ENCODE assay signal across 20 cellular contexts in the genomic region with DNA sequence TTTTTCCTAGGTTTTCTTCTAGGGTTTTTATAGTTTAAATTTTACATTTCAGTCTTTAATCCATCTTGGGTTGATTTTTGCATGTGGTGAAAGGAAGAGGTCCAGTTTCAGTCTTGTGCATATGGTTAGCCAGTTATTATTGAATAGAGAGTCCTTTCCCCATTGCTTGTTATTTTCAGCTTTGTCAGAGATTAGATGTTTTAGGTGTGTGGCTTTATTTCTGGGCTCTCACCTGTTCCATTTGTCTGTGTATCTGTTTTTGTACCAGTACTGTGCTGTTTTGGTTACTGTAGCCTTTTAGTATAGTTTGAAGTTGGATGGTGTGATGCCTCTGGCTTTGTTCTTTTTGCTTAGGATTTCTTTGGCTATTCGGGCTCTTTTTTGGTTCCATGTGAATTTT.
"Had no signal": no experiment of that assay in that cellular context is flagged by ENCODE, and none has a peak within 500 bp of the region (broad histone marks: within the 10 kb centered on the region; RNA-seq: fewer than 3 reads in every experiment).

No MANE protein-coding gene starts in this region.

- H3K27ac ChIP-seq: esophagus squamous epithelium, gastroesophageal sphincter, left ventricle myocardium inferior, lower lobe of right lung, parathyroid adenoma, prostate gland, right lobe of liver, suprapubic skin, tibial artery, upper lobe of right lung had no signal

- H3K27me3 ChIP-seq: esophagus squamous epithelium, gastroesophageal sphincter, right lobe of liver, suprapubic skin, tibial artery, upper lobe of right lung had no signal

- H3K4me3 Mint-ChIP-seq: memory B cell; mesothelial cell of epicardium; nephron progenitor cell; stimulated activated effector memory CD8-positive, alpha-beta T cell treated with anti-CD3 and anti-CD28 coated beads, Interleukin-12 subunit alpha, Interleukin-12 subunit beta, amount 100 ng/mL, for 72 hours had no signal

- DNase-seq: esophagus squamous epithelium; foreskin fibroblast; kidney; left cardiac atrium; left ventricle myocardium inferior; lower lobe of right lung; nephron progenitor cell; right lobe of liver; stimulated activated CD4-positive, alpha-beta T cell treated with anti-CD3 and anti-CD28 coated beads, Interleukin-4, amount 100 ng/mL, for 1 hour; stimulated activated CD8-positive, alpha-beta memory T cell treated with anti-CD3 and anti-CD28 coated beads, Interleukin-4, amount 100 ng/mL, for 48 hours; stimulated activated naive CD8-positive, alpha-beta T cell treated with anti-CD3 and anti-CD28 coated beads, Interleukin-15, Interleukin-2, amounts not matched to agents 100 U/mL and 50 U/mL, for 24 hours; tibial artery; upper lobe of right lung had no signal

- H3K27ac Mint-ChIP-seq: memory B cell; mesothelial cell of epicardium; nephron progenitor cell; stimulated activated effector memory CD8-positive, alpha-beta T cell treated with anti-CD3 and anti-CD28 coated beads, Interleukin-12 subunit alpha, Interleukin-12 subunit beta, amount 100 ng/mL, for 72 hours had no signal

- H3K4me3 ChIP-seq: esophagus squamous epithelium, gastroesophageal sphincter, left ventricle myocardium inferior, lower lobe of right lung, prostate gland, right lobe of liver, suprapubic skin, tibial artery, upper lobe of right lung had no signal

- H3K9me3 ChIP-seq: esophagus squamous epithelium, lower lobe of right lung, prostate gland, right lobe of liver, suprapubic skin, tibial artery had no signal

- ATAC-seq: gastroesophageal sphincter; left cardiac atrium; lower lobe of right lung; right lobe of liver; stimulated activated effector memory CD8-positive, alpha-beta T cell treated with anti-CD3 and anti-CD28 coated beads, Interleukin-12 subunit alpha, Interleukin-12 subunit beta, amount 100 ng/mL, for 72 hours; stimulated activated naive CD8-positive, alpha-beta T cell treated with anti-CD3 and anti-CD28 coated beads, Interleukin-15, Interleukin-2, amounts not matched to agents 100 U/mL and 50 U/mL, for 24 hours; upper lobe of right lung had no signal

- H3K36me3 ChIP-seq: esophagus squamous epithelium, gastroesophageal sphincter, left ventricle myocardium inferior, lower lobe of right lung, prostate gland, right lobe of liver, suprapubic skin, tibial artery, upper lobe of right lung had no signal

- H3K4me1 ChIP-seq: prostate gland had no signal

- H3K4me1 Mint-ChIP-seq: nephron progenitor cell had no signal

- H3K27me3 Mint-ChIP-seq: memory B cell had no signal

- H2AFZ ChIP-seq: parathyroid adenoma had no signal

- H3K9ac ChIP-seq: parathyroid adenoma had no signal
